In genomic region chr17:37683454-37683984, GRCh38 we compare ENCODE assay signal across 21 cellular contexts. TPM values are rescaled to one million over a fixed set of nuclear protein-coding genes. Genes with fewer than 3 reads are reported as not detected.
DNase-seq lines count a peak whose midpoint lies in the region; FAIRE-seq and TF ChIP-seq lines count a peak whose summit lies in the region.
"Had no signal": no experiment of that assay in that cellular context is flagged by ENCODE, and none has a peak within 500 bp of the region (broad histone marks: within the 10 kb centered on the region; RNA-seq: fewer than 3 reads in every experiment).

No MANE protein-coding gene starts in this region.

- H3K9ac ChIP-seq in colonic mucosa (ENCODE audit: low read depth in 2 of 2, low read length in 2 of 2) (peak overlapping the region in 1 of 2 donors; percentile 22), liver (ENCODE audit: low read depth in 1 of 2, low read length in 2 of 2) (no peak overlapping the region)
- H3K9ac ChIP-seq: KMS-11 had no signal

- TF ChIP-seq CTCF in colonic mucosa (IDR thresholded peaks at IDR 0.05): no peak
- no peak for TF ChIP-seq CTCF in liver (IDR thresholded peaks at IDR 0.05; ENCODE audit: low read depth, low read length, missing input control)

- no peaks in the 10 kb centered on the region for H3K4me1 ChIP-seq in colonic mucosa
- H3K4me1 ChIP-seq in liver (ENCODE audit: control insufficient read depth in 4 of 4, insufficient read depth in 4 of 4, low read length in 3 of 4): peaks cover 0 to 11% (median 8%) of the 10 kb centered on the region in 4 donors
- peaks cover 0 to 4% of the 10 kb centered on the region in 2 donors for H3K4me1 ChIP-seq in small intestine (ENCODE audit: control insufficient read depth in 2 of 2, insufficient read depth in 1 of 2, low read depth in 1 of 2, low read length in 1 of 2)

- H3K27ac ChIP-seq in colonic mucosa (no peak overlapping the region), liver (ENCODE audit: low read depth in 1 of 2, low read length in 2 of 2) (peak overlapping the region; percentile 21 to 62), small intestine (ENCODE audit: low read depth in 1 of 2, low read length in 1 of 2) (no peak overlapping the region)
- H3K27ac ChIP-seq: KMS-11, SJSA1 had no signal

- H3K9me3 ChIP-seq in colonic mucosa: no peaks in the 10 kb centered on the region
- H3K9me3 ChIP-seq in liver (ENCODE audit: control insufficient read depth in 4 of 4, low read length in 3 of 4): no peaks in the 10 kb centered on the region
- no peaks in the 10 kb centered on the region for H3K9me3 ChIP-seq in small intestine (ENCODE audit: control insufficient read depth, low read depth)
- H3K9me3 ChIP-seq: SJSA1 had no signal

- H3K27me3 ChIP-seq in colonic mucosa (no peaks in the 10 kb centered on the region), liver (ENCODE audit: control insufficient read depth in 4 of 4, insufficient read depth in 4 of 4, low read length in 3 of 4) (no peaks in the 10 kb centered on the region), small intestine (ENCODE audit: control insufficient read depth in 2 of 2, insufficient read depth in 2 of 2, low read length in 2 of 2) (no peaks in the 10 kb centered on the region)
- H3K27me3 ChIP-seq: SJSA1 had no signal

- no peak overlapping the region for H3K4me3 Mint-ChIP-seq in activated naive CD4-positive, alpha-beta T cell treated with anti-CD3 and anti-CD28 coated beads, Interleukin-2, amount 10 ng/mL, durations not matched to agents 7 days and 5 days
- H3K4me3 Mint-ChIP-seq: CD8-positive, alpha-beta memory T cell had no signal

- no peaks in the 10 kb centered on the region for H3K36me3 Mint-ChIP-seq in activated naive CD4-positive, alpha-beta T cell treated with anti-CD3 and anti-CD28 coated beads, Interleukin-2, amount 10 ng/mL, durations not matched to agents 7 days and 5 days

- intact Hi-C loops in colonic mucosa (cut with DNase I): no loop called here

- H3K36me3 ChIP-seq in colonic mucosa (no peaks in the 10 kb centered on the region), liver (ENCODE audit: control insufficient read depth in 4 of 4, insufficient read depth in 3 of 4, low read depth in 1 of 4, low read length in 3 of 4) (peaks cover 0 to 8% (median 4%) of the 10 kb centered on the region in 4 donors), small intestine (ENCODE audit: control insufficient read depth in 2 of 2, insufficient read depth in 2 of 2, low read length in 2 of 2) (no peaks in the 10 kb centered on the region)
- H3K36me3 ChIP-seq: SJSA1 had no signal

- no peak for FAIRE-seq in small intestine (lab: Jason Lieb, UNC)
- FAIRE-seq in frontal cortex (lab: Jason Lieb, UNC): no peak
- FAIRE-seq: RCC 7860 had no signal

- peak overlapping the region; percentile 4 for H3K27ac Mint-ChIP-seq in activated naive CD4-positive, alpha-beta T cell treated with anti-CD3 and anti-CD28 coated beads, Interleukin-2, amount 10 ng/mL, durations not matched to agents 7 days and 5 days
- H3K27ac Mint-ChIP-seq: CD8-positive, alpha-beta memory T cell had no signal

- peak; percentile 44 for DNase-seq in activated naive CD4-positive, alpha-beta T cell treated with anti-CD3 and anti-CD28 coated beads, Interleukin-2, amount 10 ng/mL, durations not matched to agents 7 days and 5 days
- DNase-seq in activated naive CD4-positive, alpha-beta T cell treated with anti-CD3 and anti-CD28 coated beads, Interleukin-2, amount 50 U/mL, for 16 hours: no peak
- DNase-seq in colonic mucosa (peak; percentile 59), small intestine (peak; percentile 84), T-helper 9 cell (no peak), frontal cortex (ENCODE audit: low spot score in 2 of 2) (no peak)
- no peak for DNase-seq in activated CD4-positive, alpha-beta T cell treated with anti-CD3 and anti-CD28 coated beads for 48 hours
- DNase-seq: AML-193, C1 segment of cervical spinal cord, H7, NCI-H1092 treated with DMSO at 0.1 percent for 48 hours, NCI-H1436 treated with DMSO at 0.1 percent for 48 hours, NCI-H1930, NCI-H226, NCI-H510A treated with DMSO at 0.1 percent for 48 hours, NCI-H748 treated with DMSO at 0.1 percent for 48 hours had no signal

- H3K4me1 Mint-ChIP-seq in activated naive CD4-positive, alpha-beta T cell treated with anti-CD3 and anti-CD28 coated beads, Interleukin-2, amount 10 ng/mL, durations not matched to agents 7 days and 5 days: peaks cover 25% of the 10 kb centered on the region

- CTCF ChIA-PET in activated naive CD4-positive, alpha-beta T cell treated with anti-CD3 and anti-CD28 coated beads, Interleukin-2, amount 10 ng/mL, durations not matched to agents 7 days and 5 days (lab: Charles Lee): interaction anchor here (1.6 kb wide), 1 partner anchor 108 kb away, joined by 3 read pairs; no protein-coding TSS in a partner anchor

- H3K9me3 Mint-ChIP-seq in activated naive CD4-positive, alpha-beta T cell treated with anti-CD3 and anti-CD28 coated beads, Interleukin-2, amount 10 ng/mL, durations not matched to agents 7 days and 5 days: no peaks in the 10 kb centered on the region

- peaks cover 28% of the 10 kb centered on the region for H3K27me3 Mint-ChIP-seq in activated naive CD4-positive, alpha-beta T cell treated with anti-CD3 and anti-CD28 coated beads, Interleukin-2, amount 10 ng/mL, durations not matched to agents 7 days and 5 days

- TF ChIP-seq RAD21 in liver (IDR thresholded peaks at IDR 0.05): peak; percentile 16 to 46

- H3K4me3 ChIP-seq in colonic mucosa: no peak overlapping the region
- H3K4me3 ChIP-seq in liver (ENCODE audit: low read depth in 1 of 3, low read length in 3 of 3): no peak overlapping the region
- H3K4me3 ChIP-seq in small intestine (ENCODE audit: low read depth in 1 of 2, low read length in 2 of 2): no peak overlapping the region
- H3K4me3 ChIP-seq: SJSA1 had no signal

- 46% methylated on average over 9 of the region's 9 CpGs for WGBS in liver
- WGBS in small intestine, 3 donors: 19 to 44% (median 30%) methylated on average over 9 of the region's 9 CpGs

TF ChIP-seq in liver, 16 proteins besides CTCF, POLR2A, EP300 and RAD21 (continues in another document):
- TF ChIP-seq TAF1 (conservative IDR thresholded peaks at IDR 0.05) (no peak), YY1 (IDR thresholded peaks at IDR 0.05) (peak; percentile 40), EGR1 (IDR thresholded peaks at IDR 0.05; ENCODE audit: low read depth in 2 of 2) (no peak), SP1 (IDR thresholded peaks at IDR 0.05) (peak; percentile 57), NR2F2 (IDR thresholded peaks at IDR 0.05) (no peak), JUND (IDR thresholded peaks at IDR 0.05) (peak in 1 of 2 donors; percentile 45), MAX (IDR thresholded peaks at IDR 0.05) (peak; percentile 55), RXRA (IDR thresholded peaks at IDR 0.05) (peak in 1 of 2 donors; percentile 65), REST (IDR thresholded peaks at IDR 0.05) (peak; percentile 19), HNF4A (conservative IDR thresholded peaks at IDR 0.05) (peak; percentile 78 to 82), GABPA (IDR thresholded peaks at IDR 0.05 in 1 of 2, conservative IDR thresholded peaks at IDR 0.05 in 1 of 2) (no peak), HNF4G (IDR thresholded peaks at IDR 0.05) (peak; percentile 41)
- TF ChIP-seq, protein P1, sequence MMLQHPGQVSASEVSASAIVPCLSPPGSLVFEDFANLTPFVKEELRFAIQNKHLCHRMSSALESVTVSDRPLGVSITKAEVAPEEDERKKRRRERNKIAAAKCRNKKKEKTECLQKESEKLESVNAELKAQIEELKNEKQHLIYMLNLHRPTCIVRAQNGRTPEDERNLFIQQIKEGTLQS (IDR thresholded peaks at IDR 0.05): no peak

RNA-seq across cellular contexts. Expression of gene DDX52, which starts 40.3 kb away (rescaled TPM):
- total RNA-seq in colonic mucosa (10 to 100 TPM; 26.3 to 26.4 TPM), liver (10 to 100 TPM; 13.9 to 14.1 TPM), frontal cortex (35.9 TPM)
- polyA plus RNA-seq in liver (1 to 10 TPM; 4.6 to 9.4 TPM), small intestine (10 to 100 TPM; 16.8 to 18.1 (median 17.1) TPM)

Comparison
In these comparisons a context has a peak if more than half of its experiments do, and no peak if none do; other contexts are left out.
1. DNase-seq: peak in activated naive CD4-positive, alpha-beta T cell treated with anti-CD3 and anti-CD28 coated beads, Interleukin-2, amount 10 ng/mL, durations not matched to agents 7 days and 5 days (single experiment), colonic mucosa (single experiment) and small intestine (single experiment); none in activated naive CD4-positive, alpha-beta T cell treated with anti-CD3 and anti-CD28 coated beads, Interleukin-2, amount 50 U/mL, for 16 hours (single experiment), T-helper 9 cell (single experiment), activated CD4-positive, alpha-beta T cell treated with anti-CD3 and anti-CD28 coated beads for 48 hours (single experiment) and frontal cortex (0 of 2).
2. H3K27ac ChIP-seq: peak in liver (2 of 2); none in colonic mucosa (single experiment) and small intestine (0 of 2).